Comparison of ENCODE assay signal across 8 cellular contexts in the genomic region with DNA sequence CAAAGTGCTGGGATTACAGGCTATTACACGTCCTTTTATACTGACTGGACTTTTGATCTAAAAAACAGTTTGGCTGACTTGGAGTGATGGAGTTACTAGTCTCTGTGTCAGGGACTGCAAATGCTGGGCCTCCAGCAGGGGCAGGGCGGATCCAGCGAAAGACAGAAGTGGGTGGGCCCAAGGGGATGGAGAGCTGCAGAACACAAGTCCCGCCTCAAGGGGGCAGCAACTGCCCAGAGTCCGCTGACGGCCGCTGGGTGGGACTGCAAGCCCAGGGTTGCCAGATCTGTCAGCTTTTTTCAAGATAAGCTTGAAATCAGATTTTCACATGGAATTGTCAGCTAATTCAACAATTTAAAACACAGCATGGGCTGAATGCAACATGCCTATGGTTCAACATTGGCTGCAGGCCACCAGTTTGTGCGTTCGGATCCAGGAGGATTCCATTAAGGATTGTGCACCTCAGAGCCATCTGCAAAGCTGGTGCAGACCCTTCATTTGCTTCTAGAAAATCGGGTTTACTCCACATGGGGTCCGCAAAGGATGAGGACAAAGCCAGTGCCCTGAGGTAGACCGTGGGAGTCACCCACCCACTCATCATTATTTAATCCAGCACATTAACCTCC. TPM values are rescaled to one million over a fixed set of nuclear protein-coding genes. Genes with fewer than 3 reads are reported as not detected.
A peak's percentile ranks its signal among the peaks of the same experiment; 100 is the strongest.
DNase-seq lines count a peak whose midpoint lies in the region; ATAC-seq and TF ChIP-seq lines count a peak whose summit lies in the region.

No MANE protein-coding gene starts in this region.

- ATAC-seq in GM19043 (IDR thresholded peaks at IDR 0.05; ENCODE audit: low read depth, unreplicated experiment): peak; percentile 77
- peak; percentile 75 for ATAC-seq in HG03442 (IDR thresholded peaks at IDR 0.05; ENCODE audit: unreplicated experiment)
- ATAC-seq in activated CD4-positive, CD25-positive, alpha-beta regulatory T cell treated with anti-CD3 and anti-CD28 coated beads, Interleukin-2, amount 50 U/mL, for 24 hours: peak; percentile 99

- H3K27ac ChIP-seq in caudate nucleus (ENCODE audit: low read depth, low read length): peak overlapping the region; percentile 74

- no peaks in the 10 kb centered on the region for H3K27me3 ChIP-seq in kidney epithelial cell (ENCODE audit: control insufficient read depth, insufficient read depth, low read length)

- DNase-seq in AG10803 (ENCODE audit: low read depth): peak; percentile 89
- DNase-seq in NCI-H510A treated with DMSO at 0.1 percent for 48 hours (lab: John Stamatoyannopoulos, UW): peak; percentile 83
- peak in 60 of 61 donors; percentile 24 to 96 (median 82) for DNase-seq in caudate nucleus (lab: John Stamatoyannopoulos, UW)
- DNase-seq in kidney epithelial cell (ENCODE audit: low read depth): peak; percentile 49
- DNase-seq in stimulated activated CD4-positive, alpha-beta T cell treated with anti-CD3 and anti-CD28 coated beads, Interleukin-1b, Interleukin-23, amount 100 ng/mL, for 1 hour (ENCODE audit: low read depth in 2 of 2): peak; percentile 79 to 81

- H3K36me3 ChIP-seq in kidney epithelial cell (ENCODE audit: control insufficient read depth, insufficient read depth, low read length): peaks cover 3% of the 10 kb centered on the region

- H3K4me3 ChIP-seq in AG10803 (ENCODE audit: low read length): no peak overlapping the region
- H3K4me3 ChIP-seq in kidney epithelial cell (ENCODE audit: low read depth, low read length): no peak overlapping the region

- TF ChIP-seq CTCF in AG10803 (conservative IDR thresholded peaks at IDR 0.05; ENCODE audit: low read length) (peak; percentile 100), kidney epithelial cell (IDR thresholded peaks at IDR 0.05; ENCODE audit: insufficient read depth, low read length, poor library complexity, severe bottlenecking) (peak; percentile 100)

RNA-seq across cellular contexts. Expression of a gene that starts 10.7 kb away (rescaled TPM):
- total RNA-seq in kidney epithelial cell: 182 and 207 TPM in 2 replicates

RNA-seq across cellular contexts. Expression of a gene that starts 20.0 kb away (rescaled TPM):
- total RNA-seq in kidney epithelial cell: 8.7 and 11.9 TPM in 2 replicates

RNA-seq across cellular contexts. Expression of a gene that starts 36.2 kb away (rescaled TPM):
- total RNA-seq in kidney epithelial cell: 1.7 and 6.2 TPM in 2 replicates
